In the genomic region with DNA sequence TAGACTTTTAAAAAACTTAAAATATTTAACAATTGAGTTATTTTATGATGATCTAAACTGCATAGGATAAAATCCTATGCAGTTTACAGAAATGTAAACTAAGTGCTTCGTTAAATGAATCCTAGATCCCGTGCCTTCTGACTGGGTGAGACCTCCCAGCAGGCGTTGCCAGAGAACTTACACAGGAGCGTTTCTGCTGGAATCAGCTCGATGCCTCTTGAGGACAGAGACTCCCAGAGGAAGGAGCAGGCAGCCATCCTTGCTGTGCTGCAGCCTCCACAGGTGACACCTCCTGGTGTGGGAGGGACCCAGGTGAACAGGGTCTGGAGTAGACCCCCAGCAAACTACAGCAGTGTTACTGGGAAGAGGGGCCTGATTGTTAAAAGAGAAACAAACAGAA, we compare ENCODE assay signal across 21 cellular contexts.
"Had no signal": no experiment of that assay in that cellular context is flagged by ENCODE, and none has a peak within 500 bp of the region (broad histone marks: within the 10 kb centered on the region; RNA-seq: fewer than 3 reads in every experiment).

No MANE protein-coding gene starts in this region.

- H3K4me3 Mint-ChIP-seq: activated naive CD8-positive, alpha-beta T cell; activated T-helper 1 cell treated with anti-CD3 and anti-CD28 coated beads, Interleukin-12 subunit alpha, Interleukin-12 subunit beta, Interleukin-2, Interleukin-4 antibody, amounts not matched to agents 30 ng/mL and 10 ng/mL and 1 ng/mL, durations not matched to agents 14 hours and 24 hours and 36 hours; naive B cell; stimulated activated naive B cell treated with anti-CD40 and anti-IgM and Interleukin-4, amounts not matched to agents 10 μg/mL and 1 μg/mL and 100 μg/mL, for 72 hours had no signal

- H3K9me3 ChIP-seq: mucosa of descending colon, ovary, thoracic aorta had no signal

- H3K4me3 ChIP-seq: left ventricle myocardium inferior, mucosa of descending colon, ovary, spleen, thoracic aorta, upper lobe of left lung had no signal

- DNase-seq: activated CD4-positive, alpha-beta T cell treated with anti-CD3 and anti-CD28 coated beads, Interleukin-2, amount 50 U/mL, for 48 hours; activated T-cell treated with anti-CD3 and anti-CD28 coated beads for 4 hours; cerebellar nuclear complex; effector CD8-positive, alpha-beta T cell; foreskin fibroblast; hypothalamus; kidney; left ventricle myocardium inferior; mammary epithelial cell; mucosa of descending colon; naive B cell; ovary; spleen; stimulated activated naive B cell treated with anti-CD40 and anti-IgM and Interleukin-4, amounts not matched to agents 10 μg/mL and 1 μg/mL and 100 μg/mL, for 72 hours; SW 1271; T-helper 2 cell; upper lobe of left lung had no signal

- H3K27me3 Mint-ChIP-seq: activated naive CD8-positive, alpha-beta T cell; naive B cell; stimulated activated naive B cell treated with anti-CD40 and anti-IgM and Interleukin-4, amounts not matched to agents 10 μg/mL and 1 μg/mL and 100 μg/mL, for 72 hours had no signal

- H3K9me3 Mint-ChIP-seq: activated T-helper 1 cell treated with anti-CD3 and anti-CD28 coated beads, Interleukin-12 subunit alpha, Interleukin-12 subunit beta, Interleukin-2, Interleukin-4 antibody, amounts not matched to agents 30 ng/mL and 10 ng/mL and 1 ng/mL, durations not matched to agents 14 hours and 24 hours and 36 hours; stimulated activated naive B cell treated with anti-CD40 and anti-IgM and Interleukin-4, amounts not matched to agents 10 μg/mL and 1 μg/mL and 100 μg/mL, for 72 hours had no signal

- H3K4me1 ChIP-seq: left ventricle myocardium inferior, spleen, upper lobe of left lung had no signal

- H3K36me3 ChIP-seq: left ventricle myocardium inferior, ovary, thoracic aorta, upper lobe of left lung had no signal

- ATAC-seq: mucosa of descending colon; stimulated activated naive B cell treated with anti-CD40 and anti-IgM and Interleukin-4, amounts not matched to agents 10 μg/mL and 1 μg/mL and 100 μg/mL, for 72 hours had no signal

- H3K27me3 ChIP-seq: ovary, spleen, upper lobe of left lung had no signal

- H3K4me1 Mint-ChIP-seq: naive B cell; stimulated activated naive B cell treated with anti-CD40 and anti-IgM and Interleukin-4, amounts not matched to agents 10 μg/mL and 1 μg/mL and 100 μg/mL, for 72 hours had no signal

- H3K27ac ChIP-seq: left ventricle myocardium inferior, spleen, thoracic aorta, upper lobe of left lung, VCaP had no signal

- H3K27ac Mint-ChIP-seq: activated naive CD8-positive, alpha-beta T cell; activated T-helper 1 cell treated with anti-CD3 and anti-CD28 coated beads, Interleukin-12 subunit alpha, Interleukin-12 subunit beta, Interleukin-2, Interleukin-4 antibody, amounts not matched to agents 30 ng/mL and 10 ng/mL and 1 ng/mL, durations not matched to agents 14 hours and 24 hours and 36 hours; naive B cell; stimulated activated naive B cell treated with anti-CD40 and anti-IgM and Interleukin-4, amounts not matched to agents 10 μg/mL and 1 μg/mL and 100 μg/mL, for 72 hours had no signal
